22 cellular contexts compared by ENCODE assay signal in the genomic region with DNA sequence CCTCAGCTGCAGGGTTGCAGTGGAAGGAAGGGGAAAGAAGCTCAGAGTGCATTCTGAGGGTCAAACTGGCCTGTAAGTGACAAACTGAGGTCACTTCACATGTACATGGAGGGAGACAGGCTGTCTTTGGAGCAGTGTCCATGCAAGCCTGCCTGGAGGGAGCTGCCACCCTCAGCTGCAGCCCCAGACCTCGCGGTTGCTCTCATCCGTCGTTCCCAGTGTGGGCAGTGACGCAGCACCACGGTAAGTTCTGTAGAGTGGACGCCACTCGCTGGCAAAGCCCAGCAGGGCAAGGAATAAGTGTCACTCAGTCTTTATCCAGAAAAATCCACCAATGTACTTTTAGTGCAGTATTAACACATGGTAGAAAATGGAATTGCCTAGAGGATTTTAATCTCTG.
DNase-seq lines count a peak whose midpoint lies in the region; ATAC-seq, FAIRE-seq and TF ChIP-seq lines count a peak whose summit lies in the region.
"Had no signal": no experiment of that assay in that cellular context is flagged by ENCODE, and none has a peak within 500 bp of the region (broad histone marks: within the 10 kb centered on the region; RNA-seq: fewer than 3 reads in every experiment).

No MANE protein-coding gene starts in this region.

- CTCF ChIA-PET in H1 (lab: Charles Lee; ENCODE audit: partially characterized antibody) = interaction anchor here (1.8 kb wide), 1 partner anchor 34 kb away, joined by 4 read pairs; no protein-coding TSS in a partner anchor

- POLR2A ChIA-PET in H1 (lab: Charles Lee; ENCODE audit: partially characterized antibody) = no interaction called here

- no peak overlapping the region for H2BK20ac ChIP-seq in H1 (ENCODE audit: low read length)

- no peaks in the 10 kb centered on the region for H3K23me2 ChIP-seq in H1 (ENCODE audit: low read depth, low read length)

- H3K4me2 ChIP-seq in H1 (ENCODE audit: insufficient read depth in 1 of 2, low read depth in 2 of 2, low read length in 2 of 2) = no peak overlapping the region
- H3K4me2 ChIP-seq in neuronal stem cell (ENCODE audit: insufficient read depth, low read length, poor library complexity, severe bottlenecking) = no peak overlapping the region
- H3K4me2 ChIP-seq in trophoblast cell (ENCODE audit: low read length) = no peak overlapping the region
- H3K4me2 ChIP-seq: BLaER1 had no signal

- no peak overlapping the region for H3K14ac ChIP-seq in H1 (ENCODE audit: insufficient read length)
- no peak overlapping the region for H3K14ac ChIP-seq in neuronal stem cell (ENCODE audit: low read length)
- no peak overlapping the region for H3K14ac ChIP-seq in trophoblast cell (ENCODE audit: low read length)

- no peak overlapping the region for H4K5ac ChIP-seq in H1 (ENCODE audit: insufficient read length, low read depth, low read length)

- DNase-seq in H1 (ENCODE audit: low read depth in 1 of 2, low spot score in 2 of 2) = no peak
- no peak for DNase-seq in neuronal stem cell (ENCODE audit: low spot score)
- DNase-seq in trophoblast cell = no peak
- no peak for DNase-seq in type B pancreatic cell (ENCODE audit: extremely low spot score, unreplicated experiment)
- no peak for DNase-seq in immature natural killer cell
- DNase-seq: 8988T; ACHN; BE2C; Caco-2; Calu3; CD4-positive, alpha-beta T cell; CD8-positive, alpha-beta T cell; DMS79 treated with DMSO at 0.1 percent for 48 hours; GF-D8 had no signal

- H3K36me3 Mint-ChIP-seq in type B pancreatic cell (no peaks in the 10 kb centered on the region), immature natural killer cell (peaks cover 0 to 8% (median 0%) of the 10 kb centered on the region in 3 donors)

- H2AFZ ChIP-seq in H1 (ENCODE audit: low read length) = no peak overlapping the region
- no peak overlapping the region for H2AFZ ChIP-seq in neuronal stem cell (ENCODE audit: low read length)
- no peak overlapping the region for H2AFZ ChIP-seq in trophoblast cell (ENCODE audit: insufficient read depth, low read length, poor library complexity)

- H3K79me1 ChIP-seq in H1 (ENCODE audit: low read depth, low read length) = no peaks in the 10 kb centered on the region
- H3K79me1 ChIP-seq in neuronal stem cell (ENCODE audit: low read depth, low read length) = no peaks in the 10 kb centered on the region
- H3K79me1 ChIP-seq in trophoblast cell (ENCODE audit: low read length) = no peaks in the 10 kb centered on the region

- no peaks in the 10 kb centered on the region for H3K27me3 ChIP-seq in H1 (replicated peaks in 1 of 4; ENCODE audit: control insufficient read depth in 3 of 4, extremely low read depth in 1 of 4, insufficient read depth in 3 of 4, low read length in 3 of 4)
- H3K27me3 ChIP-seq in neuronal stem cell (ENCODE audit: control insufficient read depth in 3 of 3, insufficient read depth in 3 of 3, low read depth in 1 of 3, low read length in 3 of 3) = no peaks in the 10 kb centered on the region
- H3K27me3 ChIP-seq in trophoblast cell (ENCODE audit: insufficient read depth, low read length) = no peaks in the 10 kb centered on the region
- H3K27me3 ChIP-seq: BE2C, BLaER1 had no signal

- H4K91ac ChIP-seq in H1 (replicated peaks; ENCODE audit: insufficient read length, low read length) (no peak overlapping the region), neuronal stem cell (ENCODE audit: low read depth, low read length, poor library complexity) (no peak overlapping the region), trophoblast cell (ENCODE audit: low read depth, low read length) (no peak overlapping the region)

- H3K4me3 ChIP-seq in H1 (ENCODE audit: extremely low read depth in 1 of 4, insufficient read depth in 2 of 4, low read depth in 3 of 4, low read length in 4 of 4) (no peak overlapping the region), neuronal stem cell (ENCODE audit: low read length in 2 of 2) (no peak overlapping the region), trophoblast cell (ENCODE audit: low read depth, low read length) (peak overlapping the region; percentile 34)
- H3K4me3 ChIP-seq: BLaER1 had no signal

- no peak for TF ChIP-seq POLR2A in H1 (IDR thresholded peaks at IDR 0.05; ENCODE audit: control extremely low read depth in 1 of 2, low read depth in 2 of 2, low read length in 2 of 2)

- H2BK120ac ChIP-seq in H1 (replicated peaks; ENCODE audit: low read depth, low read length) (no peak overlapping the region), neuronal stem cell (ENCODE audit: low read depth, low read length) (no peak overlapping the region), trophoblast cell (ENCODE audit: insufficient read depth, low read length, poor library complexity) (no peak overlapping the region)

- H3K56ac ChIP-seq in H1 (replicated peaks; ENCODE audit: insufficient read length, low read depth, low read length) = no peak overlapping the region

- TF ChIP-seq EP300 in H1 (IDR thresholded peaks at IDR 0.05; ENCODE audit: borderline replicate concordance in 1 of 2, low read depth in 2 of 2, low read length in 2 of 2) = no peak

- H3K9me3 ChIP-seq in H1 (ENCODE audit: insufficient read depth in 2 of 2, low read depth in 1 of 2, low read length in 1 of 2) = no peaks in the 10 kb centered on the region
- H3K9me3 ChIP-seq in neuronal stem cell (replicated peaks in 1 of 2; ENCODE audit: control insufficient read depth in 2 of 2, insufficient read depth in 1 of 2, low read depth in 1 of 2, low read length in 2 of 2) = no peaks in the 10 kb centered on the region
- no peaks in the 10 kb centered on the region for H3K9me3 ChIP-seq in trophoblast cell (ENCODE audit: insufficient read depth, low read depth, low read length)
- H3K9me3 ChIP-seq: BE2C, BLaER1, Caco-2 had no signal

- H3K18ac ChIP-seq in H1 (ENCODE audit: extremely low read depth, low read length) (no peak overlapping the region), neuronal stem cell (ENCODE audit: low read length) (no peak overlapping the region), trophoblast cell (ENCODE audit: low read length) (no peak overlapping the region)

- H2BK15ac ChIP-seq in H1 (ENCODE audit: low read length) (no peak overlapping the region), neuronal stem cell (ENCODE audit: low read length) (no peak overlapping the region)

- no peaks in the 10 kb centered on the region for H4K20me1 ChIP-seq in H1 (replicated peaks in 1 of 2; ENCODE audit: control insufficient read depth in 1 of 2, insufficient read depth in 2 of 2, low read length in 2 of 2)

- H3K27ac ChIP-seq in H1 (ENCODE audit: low read depth, low read length) (no peak overlapping the region), neuronal stem cell (replicated peaks; ENCODE audit: low read length) (no peak overlapping the region), trophoblast cell (ENCODE audit: low read depth, low read length) (no peak overlapping the region)
- H3K27ac ChIP-seq: BLaER1, C4-2B had no signal

- no peak for TF ChIP-seq RAD21 in H1 (IDR thresholded peaks at IDR 0.05 in 1 of 2, conservative IDR thresholded peaks at IDR 0.05 in 1 of 2; ENCODE audit: low read depth in 2 of 2, low read length in 2 of 2)

- H4K8ac ChIP-seq in H1 (ENCODE audit: extremely low read depth, insufficient read depth, low read length) = 0 out of 2 replicates have a peak overlapping the region, but pooled peaks have one; percentile 69
- H4K8ac ChIP-seq in neuronal stem cell (ENCODE audit: low read depth, low read length) = no peak overlapping the region
- no peak overlapping the region for H4K8ac ChIP-seq in trophoblast cell (ENCODE audit: low read depth, low read length)

- TF ChIP-seq CTCF in H1 (IDR thresholded peaks at IDR 0.05; ENCODE audit: control extremely low read depth in 1 of 3, insufficient read depth in 1 of 3, low read depth in 1 of 3, low read length in 3 of 3) (no peak), type B pancreatic cell (conservative IDR thresholded peaks at IDR 0.05) (no peak)

- H3K4me1 Mint-ChIP-seq in type B pancreatic cell (ENCODE audit: unreplicated experiment) = peaks cover 18% of the 10 kb centered on the region
- peaks cover 0 to 3% of the 10 kb centered on the region in 2 donors for H3K4me1 Mint-ChIP-seq in immature natural killer cell

- H2AK5ac ChIP-seq in H1 (ENCODE audit: low read depth, low read length) = no peak overlapping the region
- no peak overlapping the region for H2AK5ac ChIP-seq in neuronal stem cell (ENCODE audit: low read depth, low read length)
- H2AK5ac ChIP-seq in trophoblast cell (ENCODE audit: low read length) = no peak overlapping the region

- no peak for ATAC-seq in HG03571 (IDR thresholded peaks at IDR 0.05; ENCODE audit: unreplicated experiment)
- ATAC-seq: CD8-positive, alpha-beta T cell had no signal

- H3K9me3 Mint-ChIP-seq in type B pancreatic cell (no peaks in the 10 kb centered on the region), immature natural killer cell (no peaks in the 10 kb centered on the region)
- H3K9me3 Mint-ChIP-seq: CD4-positive, alpha-beta T cell; CD8-positive, alpha-beta T cell had no signal

- H3K27me3 Mint-ChIP-seq in type B pancreatic cell (no peaks in the 10 kb centered on the region), immature natural killer cell (ENCODE audit: low read depth in 3 of 3) (peaks cover 2 to 7% (median 3%) of the 10 kb centered on the region in 3 donors)
- H3K27me3 Mint-ChIP-seq: CD4-positive, alpha-beta T cell had no signal

- no peak overlapping the region for H3K4me3 Mint-ChIP-seq in type B pancreatic cell
- H3K4me3 Mint-ChIP-seq in immature natural killer cell = no peak overlapping the region
- H3K4me3 Mint-ChIP-seq: CD4-positive, alpha-beta T cell; CD8-positive, alpha-beta T cell had no signal

- FAIRE-seq in H1 (lab: Jason Lieb, UNC) = no peak
- FAIRE-seq: A204.1, D721Med, G401.6, GM12891, GM19239 had no signal

- no peak overlapping the region; the same call in 1 of the 2 replicates for H2BK12ac ChIP-seq in H1 (ENCODE audit: low read depth, low read length)
- H2BK12ac ChIP-seq in neuronal stem cell (ENCODE audit: low read length) = no peak overlapping the region
- no peak overlapping the region for H2BK12ac ChIP-seq in trophoblast cell (ENCODE audit: low read length)

- no peak overlapping the region for H3K4ac ChIP-seq in H1 (replicated peaks; ENCODE audit: insufficient read length, low read depth, low read length)
- H3K4ac ChIP-seq in neuronal stem cell (ENCODE audit: low read length) = no peak overlapping the region
- no peak overlapping the region for H3K4ac ChIP-seq in trophoblast cell (ENCODE audit: low read depth, low read length)

- no peak overlapping the region for H4K12ac ChIP-seq in trophoblast cell (ENCODE audit: low read depth, low read length)

- H3K9ac ChIP-seq in H1 (replicated peaks in 1 of 4; ENCODE audit: extremely low read depth in 1 of 4, low read depth in 3 of 4, low read length in 3 of 4) (no peak overlapping the region), neuronal stem cell (ENCODE audit: low read depth, low read length, poor library complexity) (no peak overlapping the region), trophoblast cell (ENCODE audit: low read length) (no peak overlapping the region)
- H3K9ac ChIP-seq: BLaER1 had no signal

- no peak overlapping the region for H2BK5ac ChIP-seq in H1 (ENCODE audit: low read depth, low read length)
- no peak overlapping the region for H2BK5ac ChIP-seq in neuronal stem cell (ENCODE audit: low read length)
- H2BK5ac ChIP-seq in trophoblast cell (ENCODE audit: low read depth, low read length, poor library complexity) = no peak overlapping the region

- H3K36me3 ChIP-seq in H1 (ENCODE audit: control insufficient read depth in 2 of 4, insufficient read depth in 4 of 4, low read length in 3 of 4) (no peaks in the 10 kb centered on the region), neuronal stem cell (replicated peaks in 1 of 2; ENCODE audit: control insufficient read depth in 2 of 2, insufficient read depth in 2 of 2, low read length in 2 of 2) (no peaks in the 10 kb centered on the region), trophoblast cell (ENCODE audit: control insufficient read depth in 1 of 2, insufficient read depth in 2 of 2, low read length in 2 of 2) (no peaks in the 10 kb centered on the region)
- H3K36me3 ChIP-seq: BE2C had no signal

- WGBS in H1 (ENCODE audit: extremely low coverage in 1 of 2, insufficient coverage in 1 of 2, insufficient read length in 1 of 2, insufficient replicate concordance in 2 of 2, low coverage in 1 of 2, low lambda C conversion rate in 2 of 2, missing lambda C conversion rate in 1 of 2), 2 experiments = 88% methylated on average over 8 of the region's 8 CpGs; no CpG with 5 or more reads in 1 of the 2 experiments
- no CpG with 5 or more reads among the region's 8 CpGs for WGBS in neuronal stem cell (ENCODE audit: extremely low coverage in 2 of 2, insufficient read length in 2 of 2, insufficient replicate concordance in 1 of 2), 2 donors
- no CpG with 5 or more reads among the region's 8 CpGs for WGBS in trophoblast cell (ENCODE audit: extremely low coverage, insufficient coverage, insufficient read length)

- H3K27ac Mint-ChIP-seq in type B pancreatic cell = no peak overlapping the region
- no peak overlapping the region for H3K27ac Mint-ChIP-seq in immature natural killer cell
- H3K27ac Mint-ChIP-seq: CD4-positive, alpha-beta T cell; CD8-positive, alpha-beta T cell had no signal

- H3K79me2 ChIP-seq in H1 (ENCODE audit: control insufficient read depth in 1 of 2, insufficient read depth in 2 of 2, low read length in 2 of 2) (no peaks in the 10 kb centered on the region), trophoblast cell (ENCODE audit: control insufficient read depth, insufficient read depth, low read length, poor library complexity) (no peaks in the 10 kb centered on the region)

- H3K23ac ChIP-seq in H1 (ENCODE audit: insufficient read length) = no peak overlapping the region
- peak overlapping the region; percentile 2 for H3K23ac ChIP-seq in neuronal stem cell (ENCODE audit: low read depth, low read length, poor library complexity)
- H3K23ac ChIP-seq in trophoblast cell (ENCODE audit: low read length) = no peak overlapping the region

- H3K4me1 ChIP-seq in H1 (replicated peaks in 1 of 4; ENCODE audit: control insufficient read depth in 3 of 4, insufficient read depth in 4 of 4, low read length in 3 of 4) (peaks cover 0 to 5% (median 0%) of the 10 kb centered on the region in 4 experiments; a peak in 2 of 7 replicates), neuronal stem cell (ENCODE audit: control insufficient read depth in 2 of 2, insufficient read depth in 1 of 2, low read depth in 1 of 2, low read length in 2 of 2) (peaks cover 0 to 7% of the 10 kb centered on the region in 2 donors), trophoblast cell (ENCODE audit: control insufficient read depth in 1 of 2, insufficient read depth in 2 of 2, low read length in 2 of 2) (no peaks in the 10 kb centered on the region)
- H3K4me1 ChIP-seq: BE2C, BLaER1, Caco-2 had no signal
